8 cellular contexts compared by ENCODE assay signal in genomic region chr12:64452559-64453329, GRCh38.
DNase-seq lines count a peak whose midpoint lies in the region; ATAC-seq and FAIRE-seq lines count a peak whose summit lies in the region.

No MANE protein-coding gene starts in this region.

- peak overlapping the region; percentile 87 for H3K27ac ChIP-seq in cingulate gyrus (ENCODE audit: low read depth, low read length)

- DNase-seq in GM03348 (ENCODE audit: low spot score) = peak; percentile 72
- peak; percentile 60 for DNase-seq in RCC 7860 (ENCODE audit: low spot score)
- DNase-seq in left kidney (ENCODE audit: low read depth, low spot score) = peak; percentile 54
- peak; percentile 85 for DNase-seq in stromal cell of bone marrow (ENCODE audit: low read depth)

- no peak for FAIRE-seq in RCC 7860 (lab: Jason Lieb, UNC)

- peak; percentile 0 for ATAC-seq in HG03460 (IDR thresholded peaks at IDR 0.05; ENCODE audit: unreplicated experiment)
- no peak for ATAC-seq in GM21367 (IDR thresholded peaks at IDR 0.05; ENCODE audit: unreplicated experiment)
- ATAC-seq in GM19023 (IDR thresholded peaks at IDR 0.05; ENCODE audit: unreplicated experiment) = no peak
